13 cellular contexts compared by ENCODE assay signal in genomic region chr7:19112290-19113000, GRCh38. TPM values are rescaled to one million over a fixed set of nuclear protein-coding genes. Genes with fewer than 3 reads are reported as not detected.
A peak's percentile ranks its signal among the peaks of the same experiment; 100 is the strongest.
DNase-seq lines count a peak whose midpoint lies in the region; ATAC-seq and TF ChIP-seq lines count a peak whose summit lies in the region.
"Had no signal": no experiment of that assay in that cellular context is flagged by ENCODE, and none has a peak within 500 bp of the region (broad histone marks: within the 10 kb centered on the region; RNA-seq: fewer than 3 reads in every experiment).

No MANE protein-coding gene starts in this region.

- peak; percentile 62 for DNase-seq in H7
- no peak for DNase-seq in stimulated activated naive B cell treated with anti-CD40 and anti-IgM and Interleukin-4, amounts not matched to agents 10 μg/mL and 1 μg/mL and 100 μg/mL, for 72 hours
- no peak for DNase-seq in LoVo (ENCODE audit: low spot score)
- DNase-seq in NOMO-1 (lab: John Stamatoyannopoulos, UW; ENCODE audit: unreplicated experiment in 2 of 2): no peak
- DNase-seq: NCI-H510A; SJCRH30; stimulated activated CD4-positive, alpha-beta T cell treated with anti-CD3 and anti-CD28 coated beads, Interleukin-1b, Interleukin-23, amount 100 ng/mL, for 48 hours; substantia nigra had no signal

- TF ChIP-seq CTCF in brain (conservative IDR thresholded peaks at IDR 0.05): no peak

- ATAC-seq in stimulated activated naive B cell treated with anti-CD40 and anti-IgM and Interleukin-4, amounts not matched to agents 10 μg/mL and 1 μg/mL and 100 μg/mL, for 72 hours (replicated peaks): no peak
- ATAC-seq in GM18498 (IDR thresholded peaks at IDR 0.05; ENCODE audit: unreplicated experiment): no peak
- no peak for ATAC-seq in HG02970 (IDR thresholded peaks at IDR 0.05; ENCODE audit: low FRiP score, unreplicated experiment)

- H3K9ac ChIP-seq in iPS-15b (ENCODE audit: low read depth, low read length): no peak overlapping the region

- peaks cover 99% of the 10 kb centered on the region for H3K27me3 Mint-ChIP-seq in brain
- H3K27me3 Mint-ChIP-seq in stimulated activated naive B cell treated with anti-CD40 and anti-IgM and Interleukin-4, amounts not matched to agents 10 μg/mL and 1 μg/mL and 100 μg/mL, for 72 hours: peaks cover 72 to 81% of the 10 kb centered on the region in 2 donors

- H3K36me3 Mint-ChIP-seq in brain: no peaks in the 10 kb centered on the region
- H3K36me3 Mint-ChIP-seq in stimulated activated naive B cell treated with anti-CD40 and anti-IgM and Interleukin-4, amounts not matched to agents 10 μg/mL and 1 μg/mL and 100 μg/mL, for 72 hours: no peaks in the 10 kb centered on the region
- H3K36me3 Mint-ChIP-seq: activated naive CD4-positive, alpha-beta T cell treated with anti-CD3 and anti-CD28 coated beads, Interleukin-2, amount 50 U/mL, for 24 hours had no signal

- no peaks in the 10 kb centered on the region for H3K9me3 ChIP-seq in iPS-15b (ENCODE audit: control insufficient read depth, insufficient read depth, low read length)

- peaks cover 0 to 4% (median 0%) of the 10 kb centered on the region in 5 experiments for H3K9me3 Mint-ChIP-seq in brain
- peaks cover 0 to 2% of the 10 kb centered on the region in 2 donors for H3K9me3 Mint-ChIP-seq in stimulated activated naive B cell treated with anti-CD40 and anti-IgM and Interleukin-4, amounts not matched to agents 10 μg/mL and 1 μg/mL and 100 μg/mL, for 72 hours
- H3K9me3 Mint-ChIP-seq: activated naive CD4-positive, alpha-beta T cell treated with anti-CD3 and anti-CD28 coated beads, Interleukin-2, amount 50 U/mL, for 24 hours had no signal

- no peak overlapping the region for H3K27ac Mint-ChIP-seq in brain
- H3K27ac Mint-ChIP-seq in stimulated activated naive B cell treated with anti-CD40 and anti-IgM and Interleukin-4, amounts not matched to agents 10 μg/mL and 1 μg/mL and 100 μg/mL, for 72 hours: no peak overlapping the region
- H3K27ac Mint-ChIP-seq: activated naive CD4-positive, alpha-beta T cell treated with anti-CD3 and anti-CD28 coated beads, Interleukin-2, amount 50 U/mL, for 24 hours had no signal

- peaks cover 16% of the 10 kb centered on the region for H3K4me1 Mint-ChIP-seq in brain
- peaks cover 16 to 39% of the 10 kb centered on the region in 2 donors for H3K4me1 Mint-ChIP-seq in stimulated activated naive B cell treated with anti-CD40 and anti-IgM and Interleukin-4, amounts not matched to agents 10 μg/mL and 1 μg/mL and 100 μg/mL, for 72 hours

- peak overlapping the region in 3 of 5 experiments; percentile 42 to 81 (median 52) for H3K4me3 Mint-ChIP-seq in brain
- peak overlapping the region; percentile 41 to 58 for H3K4me3 Mint-ChIP-seq in stimulated activated naive B cell treated with anti-CD40 and anti-IgM and Interleukin-4, amounts not matched to agents 10 μg/mL and 1 μg/mL and 100 μg/mL, for 72 hours
- H3K4me3 Mint-ChIP-seq: activated naive CD4-positive, alpha-beta T cell treated with anti-CD3 and anti-CD28 coated beads, Interleukin-2, amount 50 U/mL, for 24 hours had no signal

- no peaks in the 10 kb centered on the region for H3K36me3 ChIP-seq in H7 (replicated peaks; ENCODE audit: control insufficient read depth, insufficient read depth, low read length)
- H3K36me3 ChIP-seq in iPS-15b (ENCODE audit: control insufficient read depth, insufficient read depth, low read length): no peaks in the 10 kb centered on the region
- H3K36me3 ChIP-seq: SJCRH30 had no signal

- H3K4me3 ChIP-seq in H7 (ENCODE audit: insufficient read depth, low read depth, low read length) (no peak overlapping the region), iPS-15b (ENCODE audit: low read depth, low read length) (peak overlapping the region; percentile 10)
- H3K4me3 ChIP-seq: SJCRH30 had no signal

- peaks cover 18% of the 10 kb centered on the region for H3K4me1 ChIP-seq in iPS-15b (ENCODE audit: control insufficient read depth, insufficient read depth, low read length)
- H3K4me1 ChIP-seq: SJCRH30 had no signal

- H3K27me3 ChIP-seq in H7 (ENCODE audit: control insufficient read depth, insufficient read depth, low read length) (peaks cover 98% of the 10 kb centered on the region), iPS-15b (ENCODE audit: control insufficient read depth, insufficient read depth, low read length) (peaks cover 91% of the 10 kb centered on the region)
- H3K27me3 ChIP-seq: SJCRH30 had no signal

RNA-seq across cellular contexts. Expression of gene TWIST1, which starts 5.0 kb away (rescaled TPM):
- total RNA-seq in H7 (2014; rRNA removed; shearing (Covaris generic)): 0.18 and 2.3 TPM in 2 replicates
- polyA plus RNA-seq in brain (ENCODE audit: insufficient read depth, low read depth, low replicate concordance): 0.19 TPM

RNA-seq across cellular contexts. Expression of gene FERD3L, which starts 32.8 kb away (rescaled TPM):
- not detected in 2 replicates for total RNA-seq in H7 (2014; rRNA removed; shearing (Covaris generic))
- polyA plus RNA-seq in brain (ENCODE audit: insufficient read depth, low read depth, low replicate concordance): not detected
- total RNA-seq: SJCRH30 had no signal
